1 cellular context compared by ENCODE assay signal in the genomic region with DNA sequence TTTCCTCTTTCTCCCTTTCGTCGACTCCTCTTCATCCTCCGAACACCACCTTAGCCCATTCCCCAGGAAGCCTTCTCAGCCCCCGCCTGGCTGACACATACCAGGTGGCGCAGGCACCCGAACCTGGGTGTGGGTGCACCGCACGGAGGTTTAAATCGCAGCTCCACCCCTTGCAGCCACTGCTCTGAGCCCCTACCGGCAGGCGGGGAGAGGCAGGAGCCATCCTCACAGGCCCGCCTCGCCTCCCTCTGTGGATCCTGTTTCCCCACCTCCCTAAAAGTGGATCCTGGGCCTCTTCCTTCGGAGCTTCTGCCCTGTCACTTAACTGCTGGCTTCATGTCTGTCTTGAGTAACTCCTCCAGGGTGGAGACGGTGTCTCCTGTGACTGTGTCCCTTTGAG.
TF ChIP-seq lines count a peak whose summit lies in the region.

No MANE protein-coding gene starts in this region.

TF ChIP-seq in GM23338, 12 proteins besides CTCF, POLR2A, EP300 and RAD21:
- TF ChIP-seq, protein P1, sequence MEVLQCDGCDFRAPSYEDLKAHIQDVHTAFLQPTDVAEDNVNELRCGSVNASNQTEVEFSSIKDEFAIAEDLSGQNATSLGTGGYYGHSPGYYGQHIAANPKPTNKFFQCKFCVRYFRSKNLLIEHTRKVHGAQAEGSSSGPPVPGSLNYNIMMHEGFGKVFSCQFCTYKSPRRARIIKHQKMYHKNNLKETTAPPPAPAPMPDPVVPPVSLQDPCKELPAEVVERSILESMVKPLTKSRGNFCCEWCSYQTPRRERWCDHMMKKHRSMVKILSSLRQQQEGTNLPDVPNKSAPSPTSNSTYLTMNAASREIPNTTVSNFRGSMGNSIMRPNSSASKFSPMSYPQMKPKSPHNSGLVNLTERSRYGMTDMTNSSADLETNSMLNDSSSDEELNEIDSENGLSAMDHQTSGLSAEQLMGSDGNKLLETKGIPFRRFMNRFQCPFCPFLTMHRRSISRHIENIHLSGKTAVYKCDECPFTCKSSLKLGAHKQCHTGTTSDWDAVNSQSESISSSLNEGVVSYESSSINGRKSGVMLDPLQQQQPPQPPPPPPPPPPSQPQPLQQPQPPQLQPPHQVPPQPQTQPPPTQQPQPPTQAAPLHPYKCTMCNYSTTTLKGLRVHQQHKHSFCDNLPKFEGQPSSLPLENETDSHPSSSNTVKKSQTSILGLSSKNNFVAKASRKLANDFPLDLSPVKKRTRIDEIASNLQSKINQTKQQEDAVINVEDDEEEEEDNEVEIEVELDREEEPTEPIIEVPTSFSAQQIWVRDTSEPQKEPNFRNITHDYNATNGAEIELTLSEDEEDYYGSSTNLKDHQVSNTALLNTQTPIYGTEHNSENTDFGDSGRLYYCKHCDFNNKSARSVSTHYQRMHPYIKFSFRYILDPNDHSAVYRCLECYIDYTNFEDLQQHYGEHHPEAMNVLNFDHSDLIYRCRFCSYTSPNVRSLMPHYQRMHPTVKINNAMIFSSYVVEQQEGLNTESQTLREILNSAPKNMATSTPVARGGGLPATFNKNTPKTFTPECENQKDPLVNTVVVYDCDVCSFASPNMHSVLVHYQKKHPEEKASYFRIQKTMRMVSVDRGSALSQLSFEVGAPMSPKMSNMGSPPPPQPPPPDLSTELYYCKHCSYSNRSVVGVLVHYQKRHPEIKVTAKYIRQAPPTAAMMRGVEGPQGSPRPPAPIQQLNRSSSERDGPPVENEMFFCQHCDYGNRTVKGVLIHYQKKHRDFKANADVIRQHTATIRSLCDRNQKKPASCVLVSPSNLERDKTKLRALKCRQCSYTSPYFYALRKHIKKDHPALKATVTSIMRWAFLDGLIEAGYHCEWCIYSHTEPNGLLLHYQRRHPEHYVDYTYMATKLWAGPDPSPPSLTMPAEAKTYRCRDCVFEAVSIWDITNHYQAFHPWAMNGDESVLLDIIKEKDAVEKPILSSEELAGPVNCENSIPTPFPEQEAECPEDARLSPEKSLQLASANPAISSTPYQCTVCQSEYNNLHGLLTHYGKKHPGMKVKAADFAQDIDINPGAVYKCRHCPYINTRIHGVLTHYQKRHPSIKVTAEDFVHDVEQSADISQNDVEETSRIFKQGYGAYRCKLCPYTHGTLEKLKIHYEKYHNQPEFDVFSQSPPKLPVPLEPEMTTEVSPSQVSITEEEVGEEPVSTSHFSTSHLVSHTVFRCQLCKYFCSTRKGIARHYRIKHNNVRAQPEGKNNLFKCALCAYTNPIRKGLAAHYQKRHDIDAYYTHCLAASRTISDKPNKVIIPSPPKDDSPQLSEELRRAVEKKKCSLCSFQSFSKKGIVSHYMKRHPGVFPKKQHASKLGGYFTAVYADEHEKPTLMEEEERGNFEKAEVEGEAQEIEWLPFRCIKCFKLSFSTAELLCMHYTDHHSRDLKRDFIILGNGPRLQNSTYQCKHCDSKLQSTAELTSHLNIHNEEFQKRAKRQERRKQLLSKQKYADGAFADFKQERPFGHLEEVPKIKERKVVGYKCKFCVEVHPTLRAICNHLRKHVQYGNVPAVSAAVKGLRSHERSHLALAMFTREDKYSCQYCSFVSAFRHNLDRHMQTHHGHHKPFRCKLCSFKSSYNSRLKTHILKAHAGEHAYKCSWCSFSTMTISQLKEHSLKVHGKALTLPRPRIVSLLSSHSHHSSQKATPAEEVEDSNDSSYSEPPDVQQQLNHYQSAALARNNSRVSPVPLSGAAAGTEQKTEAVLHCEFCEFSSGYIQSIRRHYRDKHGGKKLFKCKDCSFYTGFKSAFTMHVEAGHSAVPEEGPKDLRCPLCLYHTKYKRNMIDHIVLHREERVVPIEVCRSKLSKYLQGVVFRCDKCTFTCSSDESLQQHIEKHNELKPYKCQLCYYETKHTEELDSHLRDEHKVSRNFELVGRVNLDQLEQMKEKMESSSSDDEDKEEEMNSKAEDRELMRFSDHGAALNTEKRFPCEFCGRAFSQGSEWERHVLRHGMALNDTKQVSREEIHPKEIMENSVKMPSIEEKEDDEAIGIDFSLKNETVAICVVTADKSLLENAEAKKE (CRISPR knock-in tag; IDR thresholded peaks at IDR 0.05), result no peak
- TF ChIP-seq JUNB (IDR thresholded peaks at IDR 0.05; ENCODE audit: unreplicated experiment) (no peak), ZNF114 (CRISPR knock-in tag; IDR thresholded peaks at IDR 0.05) (no peak), POLR2AphosphoS5 (IDR thresholded peaks at IDR 0.05; ENCODE audit: low read depth) (no peak), EZH2 (IDR thresholded peaks at IDR 0.05; ENCODE audit: low read depth, unreplicated experiment) (no peak), STAT1 (IDR thresholded peaks at IDR 0.05; ENCODE audit: unreplicated experiment) (no peak), NANOG (IDR thresholded peaks at IDR 0.05; ENCODE audit: borderline replicate concordance) (no peak), EZH2phosphoT487 (IDR thresholded peaks at IDR 0.05; ENCODE audit: unreplicated experiment) (no peak), CREB1 (CRISPR knock-in tag; IDR thresholded peaks at IDR 0.05; ENCODE audit: low read depth) (no peak), ZNF331 (CRISPR knock-in tag; IDR thresholded peaks at IDR 0.05; ENCODE audit: low read depth) (no peak)
- TF ChIP-seq, protein P2, sequence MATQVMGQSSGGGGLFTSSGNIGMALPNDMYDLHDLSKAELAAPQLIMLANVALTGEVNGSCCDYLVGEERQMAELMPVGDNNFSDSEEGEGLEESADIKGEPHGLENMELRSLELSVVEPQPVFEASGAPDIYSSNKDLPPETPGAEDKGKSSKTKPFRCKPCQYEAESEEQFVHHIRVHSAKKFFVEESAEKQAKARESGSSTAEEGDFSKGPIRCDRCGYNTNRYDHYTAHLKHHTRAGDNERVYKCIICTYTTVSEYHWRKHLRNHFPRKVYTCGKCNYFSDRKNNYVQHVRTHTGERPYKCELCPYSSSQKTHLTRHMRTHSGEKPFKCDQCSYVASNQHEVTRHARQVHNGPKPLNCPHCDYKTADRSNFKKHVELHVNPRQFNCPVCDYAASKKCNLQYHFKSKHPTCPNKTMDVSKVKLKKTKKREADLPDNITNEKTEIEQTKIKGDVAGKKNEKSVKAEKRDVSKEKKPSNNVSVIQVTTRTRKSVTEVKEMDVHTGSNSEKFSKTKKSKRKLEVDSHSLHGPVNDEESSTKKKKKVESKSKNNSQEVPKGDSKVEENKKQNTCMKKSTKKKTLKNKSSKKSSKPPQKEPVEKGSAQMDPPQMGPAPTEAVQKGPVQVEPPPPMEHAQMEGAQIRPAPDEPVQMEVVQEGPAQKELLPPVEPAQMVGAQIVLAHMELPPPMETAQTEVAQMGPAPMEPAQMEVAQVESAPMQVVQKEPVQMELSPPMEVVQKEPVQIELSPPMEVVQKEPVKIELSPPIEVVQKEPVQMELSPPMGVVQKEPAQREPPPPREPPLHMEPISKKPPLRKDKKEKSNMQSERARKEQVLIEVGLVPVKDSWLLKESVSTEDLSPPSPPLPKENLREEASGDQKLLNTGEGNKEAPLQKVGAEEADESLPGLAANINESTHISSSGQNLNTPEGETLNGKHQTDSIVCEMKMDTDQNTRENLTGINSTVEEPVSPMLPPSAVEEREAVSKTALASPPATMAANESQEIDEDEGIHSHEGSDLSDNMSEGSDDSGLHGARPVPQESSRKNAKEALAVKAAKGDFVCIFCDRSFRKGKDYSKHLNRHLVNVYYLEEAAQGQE (IDR thresholded peaks at IDR 0.05; ENCODE audit: unreplicated experiment), result no peak
- TF ChIP-seq, protein P3, sequence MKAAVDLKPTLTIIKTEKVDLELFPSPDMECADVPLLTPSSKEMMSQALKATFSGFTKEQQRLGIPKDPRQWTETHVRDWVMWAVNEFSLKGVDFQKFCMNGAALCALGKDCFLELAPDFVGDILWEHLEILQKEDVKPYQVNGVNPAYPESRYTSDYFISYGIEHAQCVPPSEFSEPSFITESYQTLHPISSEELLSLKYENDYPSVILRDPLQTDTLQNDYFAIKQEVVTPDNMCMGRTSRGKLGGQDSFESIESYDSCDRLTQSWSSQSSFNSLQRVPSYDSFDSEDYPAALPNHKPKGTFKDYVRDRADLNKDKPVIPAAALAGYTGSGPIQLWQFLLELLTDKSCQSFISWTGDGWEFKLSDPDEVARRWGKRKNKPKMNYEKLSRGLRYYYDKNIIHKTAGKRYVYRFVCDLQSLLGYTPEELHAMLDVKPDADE (IDR thresholded peaks at IDR 0.05), result no peak
